8 cellular contexts compared by ENCODE assay signal in genomic region chr6:124795879-124796838, GRCh38.
A peak's percentile ranks its signal among the peaks of the same experiment; 100 is the strongest.
DNase-seq lines count a peak whose midpoint lies in the region; ATAC-seq and TF ChIP-seq lines count a peak whose summit lies in the region.

No MANE protein-coding gene starts in this region.

- H3K4me1 ChIP-seq in HCT116 (ENCODE audit: control insufficient read depth in 1 of 2, insufficient read depth in 2 of 2, low read length in 2 of 2) (no peaks in the 10 kb centered on the region), PC-9 (replicated peaks; ENCODE audit: insufficient read depth) (no peaks in the 10 kb centered on the region)

- no peaks in the 10 kb centered on the region for H3K79me2 ChIP-seq in HCT116 (ENCODE audit: insufficient read depth, low read length)
- H3K79me2 ChIP-seq in PC-9 (ENCODE audit: low read depth), result no peaks in the 10 kb centered on the region

- H3K9ac ChIP-seq in HCT116 (ENCODE audit: low read length), result no peak overlapping the region

- H3K27me3 ChIP-seq in HCT116 (ENCODE audit: insufficient read depth, low read length) (peaks cover 72% of the 10 kb centered on the region), PC-9 (ENCODE audit: insufficient read depth, low read depth) (no peaks in the 10 kb centered on the region)

- H3K9me3 Mint-ChIP-seq in progenitor cell of endocrine pancreas (ENCODE audit: low read depth), result no peaks in the 10 kb centered on the region

- intact Hi-C loops in HCT116 (cut with micrococcal nuclease) (loop anchor here (1.0 to 5.0 kb wide), 2 partner anchors 994 to 1379 kb away; no protein-coding TSS in a partner anchor), PC-9 (cut with micrococcal nuclease; ENCODE audit: unreplicated experiment) (loop anchor here (1.0 to 5.0 kb wide), 3 partner anchors 396 to 1399 kb away; no protein-coding TSS in a partner anchor)

- H3K27ac Mint-ChIP-seq in progenitor cell of endocrine pancreas, result no peak overlapping the region

- H3K36me3 Mint-ChIP-seq in progenitor cell of endocrine pancreas (ENCODE audit: insufficient read depth), result no peaks in the 10 kb centered on the region

- H3K9me3 ChIP-seq in HCT116 (ENCODE audit: control insufficient read depth in 1 of 2, insufficient read depth in 1 of 2, low read depth in 1 of 2, low read length in 2 of 2), result no peaks in the 10 kb centered on the region
- no peaks in the 10 kb centered on the region for H3K9me3 ChIP-seq in PC-9 (ENCODE audit: insufficient read depth, low read depth)

- DNase-seq in AG08395 (ENCODE audit: low spot score), result peak; percentile 12
- DNase-seq in HCT116 (ENCODE audit: low read depth, low spot score), result no peak
- DNase-seq in PC-9, result peak in 1 of 2 experiments; percentile 10
- peak; percentile 26 for DNase-seq in fibroblast of peridontal ligament (ENCODE audit: extremely low read depth)
- peak; percentile 26 for DNase-seq in progenitor cell of endocrine pancreas (ENCODE audit: low spot score, unreplicated experiment)
- DNase-seq in T-helper 2 cell, result no peak
- no peak for DNase-seq in GOT3 (lab: John Stamatoyannopoulos, UW)

- TF ChIP-seq POLR2A in HCT116 (IDR thresholded peaks at IDR 0.05; ENCODE audit: borderline replicate concordance, extremely low read depth, insufficient read depth, insufficient read length), result no peak

- CTCF ChIA-PET in HCT116 (lab: Charles Lee) (interaction anchor here (1.4 to 1.6 kb wide), 3 partner anchors 137 to 1927 kb away, joined by 3 to 7 read pairs (median 3); no protein-coding TSS in a partner anchor), PC-9 (lab: Charles Lee) (no interaction called here)

- peaks cover 9% of the 10 kb centered on the region for H3K27me3 Mint-ChIP-seq in progenitor cell of endocrine pancreas

- no TSS peak for BruUV-seq in HCT116 (replicated peaks; lab: Mats Ljungman, UMichigan)
- BruUV-seq in PC-9 (replicated peaks; lab: Mats Ljungman, UMichigan), result no TSS peak

- TF ChIP-seq RAD21 in HCT116 (IDR thresholded peaks at IDR 0.05; ENCODE audit: low read depth), result peak; percentile 58

- no peaks in the 10 kb centered on the region for H4K20me1 ChIP-seq in HCT116 (ENCODE audit: insufficient read depth)
- no peaks in the 10 kb centered on the region for H4K20me1 ChIP-seq in PC-9 (ENCODE audit: insufficient read depth)

- no peaks in the 10 kb centered on the region for H3K4me1 Mint-ChIP-seq in progenitor cell of endocrine pancreas (ENCODE audit: low read depth)

- TF ChIP-seq CTCF in HCT116 (IDR thresholded peaks at IDR 0.05 in 2 of 3, conservative IDR thresholded peaks at IDR 0.05 in 1 of 3; ENCODE audit: borderline replicate concordance in 1 of 3, insufficient read depth in 1 of 3, low read depth in 2 of 3, low read length in 2 of 3) (peak; percentile 21 to 53 (median 51); a peak in 5 of 6 replicates), PC-9 (conservative IDR thresholded peaks at IDR 0.05) (peak; percentile 74), progenitor cell of endocrine pancreas (IDR thresholded peaks at IDR 0.05; ENCODE audit: unreplicated experiment) (peak; percentile 75)

- H3K9me2 ChIP-seq in HCT116 (ENCODE audit: insufficient read depth), result no peaks in the 10 kb centered on the region
- H3K9me2 ChIP-seq in PC-9 (ENCODE audit: insufficient read depth), result no peaks in the 10 kb centered on the region

- RAD21 ChIA-PET in HCT116 (lab: Charles Lee; ENCODE audit: low non-redundant PET in 1 of 2, low total read pairs in 2 of 2, uncharacterized antibody in 2 of 2, unreplicated experiment in 2 of 2), result interaction anchor here in 1 of 2 experiments (1.1 kb wide), 1 partner anchor 994 kb away, joined by 4 read pairs; no protein-coding TSS in a partner anchor

- H2AFZ ChIP-seq in HCT116 (ENCODE audit: low read depth, low read length, poor library complexity, severe bottlenecking) (no peak overlapping the region), PC-9 (no peak overlapping the region)

- H3K36me3 ChIP-seq in HCT116 (ENCODE audit: control insufficient read depth in 1 of 2, insufficient read depth in 2 of 2, low read length in 2 of 2), result no peaks in the 10 kb centered on the region
- no peaks in the 10 kb centered on the region for H3K36me3 ChIP-seq in PC-9 (ENCODE audit: low read depth)

- H3K4me3 ChIP-seq in HCT116 (replicated peaks in 1 of 2; ENCODE audit: low read depth in 1 of 2, low read length in 2 of 2) (no peak overlapping the region), PC-9 (no peak overlapping the region)

- H3K27ac ChIP-seq in HCT116 (ENCODE audit: low read depth, low read length) (no peak overlapping the region), PC-9 (no peak overlapping the region)

- ATAC-seq in HCT116 (peak; percentile 78), HG03097 (IDR thresholded peaks at IDR 0.05; ENCODE audit: low FRiP score, unreplicated experiment) (no peak)

- no peak overlapping the region for H3K4me3 Mint-ChIP-seq in progenitor cell of endocrine pancreas (ENCODE audit: low read depth)

- no peaks in the 10 kb centered on the region for H3F3A ChIP-seq in PC-9 (ENCODE audit: insufficient read depth, low read depth)

- H3K4me2 ChIP-seq in HCT116 (ENCODE audit: low read length), result no peak overlapping the region
- no peak overlapping the region for H3K4me2 ChIP-seq in PC-9

- POLR2A ChIA-PET in HCT116 (lab: Charles Lee), result no interaction called here
- POLR2A ChIA-PET in PC-9 (lab: Charles Lee; ENCODE audit: unreplicated experiment), result interaction anchor here (0.6 kb wide), 1 partner anchor 159 kb away, joined by 7 read pairs; no protein-coding TSS in a partner anchor

TF ChIP-seq in HCT116, 20 proteins besides CTCF, POLR2A, EP300 and RAD21:
- TF ChIP-seq ZBTB33 (IDR thresholded peaks at IDR 0.05; ENCODE audit: extremely low read depth, insufficient replicate concordance, low read length) (no peak), SIN3A (IDR thresholded peaks at IDR 0.05; ENCODE audit: low read depth) (no peak), ZNF274 (IDR thresholded peaks at IDR 0.05; ENCODE audit: low read depth, low read length) (no peak), CEBPB (IDR thresholded peaks at IDR 0.05; ENCODE audit: low read depth) (no peak), SRF (IDR thresholded peaks at IDR 0.05; ENCODE audit: low read depth) (no peak), EZH2phosphoT487 (IDR thresholded peaks at IDR 0.05; ENCODE audit: borderline replicate concordance) (no peak), YY1 (IDR thresholded peaks at IDR 0.05; ENCODE audit: extremely low read depth, insufficient replicate concordance, low read depth, low read length) (no peak), EZH2 (IDR thresholded peaks at IDR 0.05) (no peak), EGR1 (IDR thresholded peaks at IDR 0.05; ENCODE audit: low read depth) (no peak), CBX3 (IDR thresholded peaks at IDR 0.05; ENCODE audit: low read depth) (no peak), POLR2AphosphoS5 (IDR thresholded peaks at IDR 0.05; ENCODE audit: low read depth, low read length) (no peak), MAX (IDR thresholded peaks at IDR 0.05) (no peak), ELF1 (IDR thresholded peaks at IDR 0.05; ENCODE audit: borderline replicate concordance, low read depth) (no peak), ATF3 (IDR thresholded peaks at IDR 0.05) (no peak)

Comparison
In these comparisons a context has a peak if more than half of its experiments do, and no peak if none do; other contexts are left out.
1. DNase-seq: peak in AG08395 (single experiment), fibroblast of peridontal ligament (single experiment) and progenitor cell of endocrine pancreas (single experiment); none in HCT116 (single experiment), T-helper 2 cell (0 of 5) and GOT3 (single experiment).
2. Peak in every context shown above with its lines, with median percentiles within 50 percentile points of each other: CTCF ChIP-seq.